31 cellular contexts compared by ENCODE assay signal in genomic region chr15:42811435-42811834, GRCh38.
"Had no signal": no experiment of that assay in that cellular context is flagged by ENCODE, and none has a peak within 500 bp of the region (broad histone marks: within the 10 kb centered on the region; RNA-seq: fewer than 3 reads in every experiment).

No MANE protein-coding gene starts in this region.

- DNase-seq: activated B cell treated with CpG ODN at 0.5 μM for 24 hours; activated CD4-positive, alpha-beta memory T cell treated with anti-CD3 and anti-CD28 coated beads for 36 hours; activated CD4-positive, alpha-beta T cell treated with anti-CD3 and anti-CD28 coated beads for 4 hours; activated CD4-positive, alpha-beta T cell treated with anti-CD3 and anti-CD28 coated beads, Interleukin-2, amount 10 ng/mL, durations not matched to agents 24 days and 14 days; activated CD4-positive, alpha-beta T cell treated with anti-CD3 and anti-CD28 coated beads, Interleukin-2, amount 50 U/mL, for 1 hour; activated CD4-positive, alpha-beta T cell treated with anti-CD3 and anti-CD28 coated beads, Interleukin-2, amount 50 U/mL, for 4 hours; activated CD4-positive, CD25-positive, alpha-beta regulatory T cell treated with anti-CD3 and anti-CD28 coated beads, Interleukin-2, amount 50 U/mL, for 72 hours; activated CD8-positive, alpha-beta memory T cell treated with anti-CD3 and anti-CD28 coated beads, Interleukin-2, amount 50 U/mL, for 4 hours; activated CD8-positive, alpha-beta T cell treated with anti-CD3 and anti-CD28 coated beads for 36 hours; activated gamma-delta T cell; activated naive CD4-positive, alpha-beta T cell treated with anti-CD3 and anti-CD28 coated beads, Interleukin-2, amount 10 ng/mL, durations not matched to agents 7 days and 5 days; activated naive CD4-positive, alpha-beta T cell treated with Interleukin-2 at 50 U/mL for 16 hours; activated naive CD8-positive, alpha-beta T cell treated with anti-CD3 and anti-CD28 coated beads, Interleukin-2, amount 10 ng/mL, durations not matched to agents 7 days and 5 days; activated naive CD8-positive, alpha-beta T cell treated with anti-CD3 and anti-CD28 coated beads, Interleukin-2, amount 50 U/mL, for 24 hours; activated T-cell treated with anti-CD3 and anti-CD28 coated beads for 4 hours; activated T-cell treated with anti-CD3 and anti-CD28 coated beads, Interleukin-2, amount 50 U/mL, for 1 hour; activated T-cell treated with anti-CD3 and anti-CD28 coated beads, Interleukin-2, amount 50 U/mL, for 4 hours; activated T-cell treated with anti-CD3 and anti-CD28 coated beads, Interleukin-2, amount 50 U/mL, for 72 hours; amygdala; anterior cingulate cortex; caudate nucleus; cerebellar nuclear complex; T-helper 1 cell; T-helper 2 cell; T-helper 9 cell had no signal

- H3K4me3 ChIP-seq: ascending aorta, cardiac muscle cell had no signal

- H3K27me3 ChIP-seq: ascending aorta, cardiac muscle cell had no signal

- H3K4me1 ChIP-seq: ascending aorta had no signal

- FAIRE-seq: bronchial epithelial cell, TTC549 had no signal

- ATAC-seq: activated CD8-positive, alpha-beta T cell treated with anti-CD3 and anti-CD28 coated beads for 36 hours; activated naive CD8-positive, alpha-beta T cell treated with anti-CD3 and anti-CD28 coated beads, Interleukin-2, amount 50 U/mL, for 24 hours; activated T-cell treated with anti-CD3 and anti-CD28 coated beads, Interleukin-2, amount 50 U/mL, for 4 hours; activated T-cell treated with anti-CD3 and anti-CD28 coated beads, Interleukin-2, amount 50 U/mL, for 72 hours; activated T-helper 17 cell treated with anti-CD3 and anti-CD28 coated beads, Interleukin-2, amount 50 U/mL, for 72 hours had no signal

- H3K9me3 ChIP-seq: ascending aorta had no signal

- H3K27ac ChIP-seq: ascending aorta, cardiac muscle cell, VCaP had no signal
